In the genomic region with DNA sequence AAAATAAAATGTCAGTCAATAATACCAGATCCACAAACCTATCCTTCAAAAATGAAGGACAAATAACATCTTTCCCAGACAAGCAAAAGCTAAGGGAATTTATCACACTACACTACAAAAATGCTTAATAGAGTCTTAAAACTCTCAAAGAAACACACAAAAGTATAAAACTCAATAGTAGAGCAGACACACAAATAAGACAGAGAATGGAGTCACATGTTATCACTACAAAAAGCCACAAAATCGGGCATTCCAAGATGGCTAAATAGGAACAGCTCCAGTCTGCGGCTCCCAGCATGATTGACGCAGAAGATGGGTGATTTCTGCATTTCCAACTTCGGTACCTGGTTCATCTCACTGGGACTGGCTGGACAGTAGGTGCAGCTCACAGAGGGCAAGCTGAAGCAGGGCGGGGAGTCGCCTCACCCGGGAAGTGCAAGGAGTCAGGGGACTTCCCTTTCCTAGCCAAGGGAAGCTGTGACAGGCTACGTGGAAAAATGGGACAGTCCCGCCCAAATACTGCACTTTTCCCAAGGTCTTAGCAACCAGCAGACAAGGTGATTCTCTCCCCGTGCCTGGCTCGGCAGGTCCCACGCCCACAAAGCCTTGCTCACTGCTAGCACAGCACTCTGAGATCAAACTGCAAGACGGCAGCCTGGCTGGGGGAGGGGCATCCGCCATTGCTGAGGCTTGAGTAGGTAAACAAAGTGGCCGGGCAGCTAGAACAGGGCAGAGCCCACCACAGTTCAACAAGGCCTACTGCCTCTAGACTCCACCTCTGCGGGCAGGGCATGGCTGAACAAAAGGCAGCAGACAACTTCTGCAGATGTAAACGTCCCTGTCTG, we compare ENCODE assay signal across 10 cellular contexts. TPM values are rescaled to one million over a fixed set of nuclear protein-coding genes. Genes with fewer than 3 reads are reported as not detected.
A peak's percentile ranks its signal among the peaks of the same experiment; 100 is the strongest.
DNase-seq lines count a peak whose midpoint lies in the region; ATAC-seq, FAIRE-seq and TF ChIP-seq lines count a peak whose summit lies in the region.
"Had no signal": no experiment of that assay in that cellular context is flagged by ENCODE, and none has a peak within 500 bp of the region (broad histone marks: within the 10 kb centered on the region; RNA-seq: fewer than 3 reads in every experiment).

No MANE protein-coding gene starts in this region.

- peaks cover 27% of the 10 kb centered on the region for H3K36me3 Mint-ChIP-seq in activated naive CD8-positive, alpha-beta T cell treated with anti-CD3 and anti-CD28 coated beads for 36 hours

- peak overlapping the region; percentile 39; the same call in 1 of the 2 replicates for H2AK5ac ChIP-seq in IMR-90 (ENCODE audit: low read depth, low read length)

- H3K4ac ChIP-seq in IMR-90 (ENCODE audit: low read depth, low read length), result peak overlapping the region; percentile 72

- CTCF ChIA-PET in A549 (lab: Yijun Ruan, JAX), result interaction anchor here (1.1 kb wide), 1 partner anchor 10 kb away, joined by 3 read pairs; no protein-coding TSS in a partner anchor
- CTCF ChIA-PET in IMR-90 (lab: Yijun Ruan, JAX), result no interaction called here

- H4K91ac ChIP-seq in IMR-90 (ENCODE audit: insufficient read depth, low read depth, low read length), result peak overlapping the region; percentile 5

- TF ChIP-seq RAD21 in A549 (conservative IDR thresholded peaks at IDR 0.05 in 1 of 2, IDR thresholded peaks at IDR 0.05 in 1 of 2) (no peak), IMR-90 (IDR thresholded peaks at IDR 0.05; ENCODE audit: low read length) (no peak)

- no peak for TF ChIP-seq EP300 in A549 (IDR thresholded peaks at IDR 0.05)

- TF ChIP-seq CTCF in A549 (IDR thresholded peaks at IDR 0.05), result no peak
- no peak for TF ChIP-seq CTCF in IMR-90 (conservative IDR thresholded peaks at IDR 0.05; ENCODE audit: low read depth, low read length)
- no peak for TF ChIP-seq CTCF in left lung (IDR thresholded peaks at IDR 0.05)

- no peak for FAIRE-seq in A549 (lab: Jason Lieb, UNC)
- FAIRE-seq: HTR-8/SVneo had no signal

- H4K20me1 ChIP-seq in IMR-90 (ENCODE audit: insufficient read depth, low read length), result no peaks in the 10 kb centered on the region

- peak overlapping the region; percentile 78 for H2BK5ac ChIP-seq in IMR-90 (ENCODE audit: low read depth, low read length, poor library complexity, severe bottlenecking)

- peak overlapping the region; percentile 26 for H3K4me3 ChIP-seq in A549
- peak overlapping the region; percentile 47; the same call in 1 of the 2 replicates for H3K4me3 ChIP-seq in IMR-90 (ENCODE audit: insufficient read depth, low read depth, low read length)
- H3K4me3 ChIP-seq in left lung, result peak overlapping the region in 1 of 2 donors; percentile 7

- H3K27me3 Mint-ChIP-seq in activated naive CD8-positive, alpha-beta T cell treated with anti-CD3 and anti-CD28 coated beads for 36 hours, result no peaks in the 10 kb centered on the region
- H3K27me3 Mint-ChIP-seq: central memory CD8-positive, alpha-beta T cell had no signal

- H3K4me2 ChIP-seq in A549, result peak overlapping the region; percentile 67
- H3K4me2 ChIP-seq in IMR-90 (ENCODE audit: low read depth, low read length), result peak overlapping the region; percentile 97

- no peak overlapping the region for H2BK20ac ChIP-seq in IMR-90 (ENCODE audit: low read depth, low read length)

- peak overlapping the region; percentile 96 for H4K5ac ChIP-seq in IMR-90 (ENCODE audit: low read depth, low read length)

- H3K79me1 ChIP-seq in IMR-90 (ENCODE audit: low read depth in 1 of 2, low read length in 2 of 2), result peaks cover 18 to 25% of the 10 kb centered on the region in 2 experiments

- H3K9me3 ChIP-seq in A549 (no peaks in the 10 kb centered on the region), IMR-90 (ENCODE audit: control insufficient read depth, insufficient read depth, low read length) (no peaks in the 10 kb centered on the region), left lung (peaks cover 0 to 4% of the 10 kb centered on the region in 2 donors)

- peak overlapping the region; percentile 87 to 90 for H4K8ac ChIP-seq in IMR-90 (ENCODE audit: low read depth in 2 of 2, low read length in 2 of 2)

- POLR2A ChIA-PET in A549 (lab: Yijun Ruan, JAX) (no interaction called here), IMR-90 (lab: Charles Lee; ENCODE audit: unreplicated experiment) (no interaction called here)

- H3K36me3 ChIP-seq in IMR-90 (ENCODE audit: control insufficient read depth, insufficient read depth, low read length), result no peaks in the 10 kb centered on the region
- no peaks in the 10 kb centered on the region for H3K36me3 ChIP-seq in left lung

- dilution Hi-C loops in IMR-90 (cut with HindIII; ENCODE audit: low sequenced_read_pairs, unreplicated experiment), result no loop called here

- H2AK9ac ChIP-seq in IMR-90 (replicated peaks; ENCODE audit: low read depth, low read length, poor library complexity), result peak overlapping the region; percentile 28

- DNase-seq in A549 (ENCODE audit: low read depth in 1 of 2, low spot score in 1 of 2) (peak in 1 of 2 experiments; percentile 21), IMR-90 (peak; percentile 7), left lung (peak; percentile 42 to 63), iPS-NIHi7 (ENCODE audit: extremely low spot score) (no peak), KBM-7 (no peak), OCI-M2 (lab: John Stamatoyannopoulos, UW; ENCODE audit: unreplicated experiment) (no peak), CD1c-positive myeloid dendritic cell (ENCODE audit: extremely low spot score) (no peak)
- DNase-seq in activated naive CD8-positive, alpha-beta T cell treated with anti-CD3 and anti-CD28 coated beads for 36 hours, result peak; percentile 72

- intact Hi-C loops in IMR-90 (cut with micrococcal nuclease), result no loop called here
- intact Hi-C loops in left lung (cut with DNase I), result no loop called here

- H3K4me1 Mint-ChIP-seq in activated naive CD8-positive, alpha-beta T cell treated with anti-CD3 and anti-CD28 coated beads for 36 hours, result peaks cover 49% of the 10 kb centered on the region

- ATAC-seq in A549 (peak in 1 of 2 experiments; percentile 51; a peak in 3 of 6 replicates), IMR-90 (ENCODE audit: low read depth) (peak; percentile 63), left lung (peak; percentile 69)

- TF ChIP-seq POLR2A in A549 (IDR thresholded peaks at IDR 0.05; ENCODE audit: low read length) (no peak), IMR-90 (IDR thresholded peaks at IDR 0.05; ENCODE audit: low read depth, low read length) (no peak)

- H3K27me3 ChIP-seq in IMR-90 (ENCODE audit: control insufficient read depth, insufficient read depth, low read length), result no peaks in the 10 kb centered on the region
- no peaks in the 10 kb centered on the region for H3K27me3 ChIP-seq in left lung

- no TSS peak for BruUV-seq in IMR-90 (replicated peaks; lab: Mats Ljungman, UMichigan)

- 58% methylated on average over 14 of the region's 17 CpGs for WGBS in A549 (ENCODE audit: missing lambda C conversion rate)
- 77% methylated on average over 4 of the region's 17 CpGs; no CpG with 5 or more reads in 1 of the 2 experiments for WGBS in IMR-90 (ENCODE audit: extremely low coverage in 2 of 2, insufficient read length in 1 of 2), 2 experiments

- no peak overlapping the region; the same call in 2 of the 3 replicates for H2BK15ac ChIP-seq in IMR-90 (ENCODE audit: low read depth, low read length)

- H2AFZ ChIP-seq in IMR-90 (replicated peaks; ENCODE audit: low read length, poor library complexity), result peak overlapping the region; percentile 78

- peak overlapping the region; percentile 76 for H3K18ac ChIP-seq in IMR-90 (ENCODE audit: low read depth, low read length)

- H3K27ac ChIP-seq in A549 (peak overlapping the region; percentile 22 to 62; a peak in 3 of 6 replicates), IMR-90 (ENCODE audit: insufficient read depth, low read length) (peak overlapping the region; percentile 52), left lung (no peak overlapping the region)

- peak overlapping the region; percentile 73 for H3K27ac Mint-ChIP-seq in activated naive CD8-positive, alpha-beta T cell treated with anti-CD3 and anti-CD28 coated beads for 36 hours

- H3K4me1 ChIP-seq in A549 (peaks cover 3% of the 10 kb centered on the region; the same call in 1 of the 3 replicates), IMR-90 (ENCODE audit: control insufficient read depth, insufficient read depth, low read length) (peaks cover 2% of the 10 kb centered on the region; the same call in 1 of the 2 replicates), left lung (no peaks in the 10 kb centered on the region)

- peak overlapping the region; percentile 42 for H3K9ac ChIP-seq in IMR-90 (ENCODE audit: low read depth, low read length)

- peak overlapping the region; percentile 85 for H3K14ac ChIP-seq in IMR-90 (replicated peaks; ENCODE audit: low read depth, low read length)

- no peak overlapping the region for H3K56ac ChIP-seq in IMR-90 (ENCODE audit: extremely low read depth, insufficient read depth, low read length)

- peak overlapping the region; percentile 60; the same call in 1 of the 2 replicates for H2BK120ac ChIP-seq in IMR-90 (ENCODE audit: low read depth, low read length)

- peaks cover 12% of the 10 kb centered on the region for H3K9me1 ChIP-seq in IMR-90 (ENCODE audit: insufficient read depth, low read length)

- in situ Hi-C loops in IMR-90 (cut with MboI; ENCODE audit: low sequenced_read_pairs) (no loop called here), KBM-7 (cut with MboI; ENCODE audit: low pct_unique_long_range_greater_than_20kb, low sequenced_read_pairs) (no loop called here)

- H3K4me3 Mint-ChIP-seq in activated naive CD8-positive, alpha-beta T cell treated with anti-CD3 and anti-CD28 coated beads for 36 hours, result peak overlapping the region; percentile 67
- H3K4me3 Mint-ChIP-seq: central memory CD8-positive, alpha-beta T cell had no signal

- H3K9me3 Mint-ChIP-seq in activated naive CD8-positive, alpha-beta T cell treated with anti-CD3 and anti-CD28 coated beads for 36 hours, result peaks cover 23% of the 10 kb centered on the region
- H3K9me3 Mint-ChIP-seq: central memory CD8-positive, alpha-beta T cell had no signal

- peak overlapping the region; percentile 73; the same call in 1 of the 2 replicates for H3K23ac ChIP-seq in IMR-90 (ENCODE audit: low read depth, low read length)

TF ChIP-seq in A549, 52 proteins besides CTCF, POLR2A, EP300 and RAD21 (continues in another document):
- TF ChIP-seq RCOR1 (IDR thresholded peaks at IDR 0.05; ENCODE audit: low read depth, low read length), result no peak

RNA-seq across cellular contexts. Expression of gene SENP7, which starts 46.3 kb away (rescaled TPM):
- polyA plus RNA-seq in A549 (2011; rRNA removed) (8.4 and 10.3 TPM in 2 replicates), A549 (2017; fragmentation: RNase III; extraction: RNeasy Plus Mini Kit Qiagen cat#74134 plus additional on column Dnase treatment) (2.9 to 3.1 TPM (median 3.0 TPM) in 3 replicates), IMR-90 (2012; rRNA removed) (4.4 and 5.5 TPM in 2 replicates)
- 0.69 and 0.83 TPM in 2 replicates for polyA plus RNA-seq in A549 (2012; cell fraction: cytosol; rRNA removed)
- polyA plus RNA-seq in A549 (2012; cell fraction: nucleus; rRNA removed), result 1.3 and 2.5 TPM in 2 replicates
- polyA minus RNA-seq in A549 (2011; rRNA and poly(A)+ RNA removed), result 4.7 and 5.5 TPM in 2 replicates
- total RNA-seq in IMR-90 (2012; rRNA removed) (8.4 and 14.7 TPM in 2 replicates), left lung (10 to 100 TPM; 13.2 to 15.8 TPM)
- 0.20 and 0.26 TPM in 2 replicates for polyA plus RNA-seq in IMR-90 (2012; cell fraction: cytosol; rRNA removed)
- 2.2 and 23.6 TPM in 2 replicates for polyA plus RNA-seq in IMR-90 (2012; cell fraction: nucleus; rRNA removed; ENCODE audit: low replicate concordance)
- 10 to 100 TPM; 10.1 TPM for total RNA-seq in activated naive CD8-positive, alpha-beta T cell treated with anti-CD3 and anti-CD28 coated beads for 36 hours

Comparison
In these comparisons a context has a peak if more than half of its experiments do, and no peak if none do; other contexts are left out.
1. DNase-seq: peak in IMR-90 (single experiment), activated naive CD8-positive, alpha-beta T cell treated with anti-CD3 and anti-CD28 coated beads for 36 hours (single experiment) and left lung (2 of 2); none in iPS-NIHi7 (single experiment), KBM-7 (single experiment), OCI-M2 (single experiment) and CD1c-positive myeloid dendritic cell (single experiment).
2. H3K27ac ChIP-seq: peak in A549 (2 of 2) and IMR-90 (single experiment); none in left lung (0 of 2).